Comparison of ENCODE assay signal across 16 cellular contexts in the genomic region with DNA sequence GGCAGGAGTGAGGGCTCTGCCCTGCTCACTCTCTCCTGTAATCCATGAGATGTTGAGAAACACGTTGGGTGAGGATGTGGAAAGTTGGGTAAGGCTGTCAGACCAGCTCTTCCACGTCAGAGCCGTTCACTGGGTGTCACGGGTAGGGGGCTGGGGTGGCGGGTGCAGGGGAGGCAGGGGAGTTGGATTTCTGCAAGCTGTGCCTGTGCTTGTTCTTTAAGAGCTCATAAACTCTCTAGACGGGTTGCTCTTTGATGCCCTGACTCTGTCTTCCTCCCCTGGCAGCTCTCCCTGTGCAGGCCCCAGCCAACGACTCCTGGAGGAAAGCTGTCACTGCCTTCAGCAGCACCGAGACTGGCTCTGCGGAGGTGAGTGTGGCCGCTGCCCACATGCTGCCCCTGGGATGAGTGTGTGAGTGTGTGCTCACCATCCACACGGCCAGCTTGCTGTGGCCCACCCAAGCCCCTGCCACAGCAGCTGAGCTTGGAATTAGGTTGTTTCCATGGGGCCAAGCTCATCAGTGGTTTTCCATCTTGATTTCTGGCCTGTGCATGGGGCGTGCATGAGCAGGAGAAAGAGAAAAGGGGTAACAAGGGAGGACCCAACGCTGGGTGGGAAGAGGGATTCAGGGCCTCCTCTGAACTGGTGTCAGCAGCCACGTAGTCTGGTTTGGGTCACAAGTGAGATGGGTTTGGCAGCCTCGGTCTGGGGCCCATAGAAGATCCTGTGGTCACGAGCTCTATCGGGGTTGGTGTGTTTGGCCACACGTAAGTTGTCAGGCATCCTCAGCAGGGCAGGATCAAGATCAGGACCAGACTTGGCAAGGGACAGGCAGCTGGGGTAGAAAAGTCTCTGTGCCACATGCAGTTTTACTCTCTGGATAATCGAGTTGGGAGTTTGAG. TPM values are rescaled to one million over a fixed set of nuclear protein-coding genes. Genes with fewer than 3 reads are reported as not detected.
DNase-seq lines count a peak whose midpoint lies in the region; ATAC-seq, FAIRE-seq and TF ChIP-seq lines count a peak whose summit lies in the region.
"Had no signal": no experiment of that assay in that cellular context is flagged by ENCODE, and none has a peak within 500 bp of the region (broad histone marks: within the 10 kb centered on the region; RNA-seq: fewer than 3 reads in every experiment).

No MANE protein-coding gene starts in this region.

- ATAC-seq in natural killer cell treated with Interleukin-12 subunit alpha and Interleukin-12 subunit beta and Interleukin-15 and Interleukin-18, amount 100 ng/mL, for 72 hours, result no peak
- ATAC-seq in natural killer cell, result no peak
- ATAC-seq in naive B cell (ENCODE audit: low read depth in 2 of 2), result no peak
- ATAC-seq in GM18520 (IDR thresholded peaks at IDR 0.05; ENCODE audit: unreplicated experiment), result no peak

- peak; percentile 13 for DNase-seq in natural killer cell treated with Interleukin-12 subunit alpha and Interleukin-12 subunit beta and Interleukin-15 and Interleukin-18, amount 100 ng/mL, for 72 hours (ENCODE audit: low spot score)
- DNase-seq in natural killer cell, result no peak
- peak; percentile 70 for DNase-seq in epithelial cell of esophagus (ENCODE audit: low read depth)
- no peak for DNase-seq in naive B cell
- no peak for DNase-seq in foreskin melanocyte
- no peak for DNase-seq in GM12892 (ENCODE audit: insufficient read length)
- DNase-seq in NCI-H1048 (lab: John Stamatoyannopoulos, UW), result no peak
- DNase-seq: activated CD4-positive, CD25-positive, alpha-beta regulatory T cell treated with anti-CD3 and anti-CD28 coated beads, Interleukin-2, amount 50 U/mL, for 72 hours; COR-L47; HFFc6; ovary; spleen; stimulated activated naive CD4-positive, alpha-beta T cell treated with Interleukin-2 at 50 U/mL for 16 hours had no signal

- TF ChIP-seq CTCF in natural killer cell (IDR thresholded peaks at IDR 0.05) (no peak), epithelial cell of esophagus (IDR thresholded peaks at IDR 0.05; ENCODE audit: insufficient read depth, low read depth, low read length, missing control alignments) (no peak)

- TF ChIP-seq POLR2A in GM12892 (IDR thresholded peaks at IDR 0.05; ENCODE audit: low read depth, low read length), result no peak

- no peak overlapping the region for H3K27ac Mint-ChIP-seq in natural killer cell treated with Interleukin-12 subunit alpha and Interleukin-12 subunit beta and Interleukin-15 and Interleukin-18, amount 100 ng/mL, for 72 hours
- H3K27ac Mint-ChIP-seq in natural killer cell (peak overlapping the region in 1 of 2 donors; percentile 19), naive B cell (peak overlapping the region in 4 of 6 donors; percentile 41 to 81 (median 52))
- H3K27ac Mint-ChIP-seq: activated naive CD4-positive, alpha-beta T cell treated with anti-CD3 and anti-CD28 coated beads, Interleukin-2, amount 50 U/mL, for 24 hours; HFFc6 had no signal

- intact Hi-C loops in natural killer cell (cut with micrococcal nuclease), result no loop called here

- H3K4me3 ChIP-seq in epithelial cell of esophagus (ENCODE audit: low read length), result no peak overlapping the region
- H3K4me3 ChIP-seq: ovary, spleen had no signal

- H3K4me3 Mint-ChIP-seq in natural killer cell treated with Interleukin-12 subunit alpha and Interleukin-12 subunit beta and Interleukin-15 and Interleukin-18, amount 100 ng/mL, for 72 hours, result no peak overlapping the region
- H3K4me3 Mint-ChIP-seq in natural killer cell (no peak overlapping the region), naive B cell (no peak overlapping the region)
- H3K4me3 Mint-ChIP-seq: activated naive CD4-positive, alpha-beta T cell treated with anti-CD3 and anti-CD28 coated beads, Interleukin-2, amount 50 U/mL, for 24 hours; HFFc6 had no signal

- FAIRE-seq in GM12892 (lab: Jason Lieb, UNC), result no peak
- FAIRE-seq: endothelial cell of umbilical vein had no signal

- no peaks in the 10 kb centered on the region for H3K9me3 Mint-ChIP-seq in natural killer cell treated with Interleukin-12 subunit alpha and Interleukin-12 subunit beta and Interleukin-15 and Interleukin-18, amount 100 ng/mL, for 72 hours
- no peaks in the 10 kb centered on the region for H3K9me3 Mint-ChIP-seq in natural killer cell
- H3K9me3 Mint-ChIP-seq in naive B cell, result no peaks in the 10 kb centered on the region
- H3K9me3 Mint-ChIP-seq: activated naive CD4-positive, alpha-beta T cell treated with anti-CD3 and anti-CD28 coated beads, Interleukin-2, amount 50 U/mL, for 24 hours; HFFc6 had no signal

- no peaks in the 10 kb centered on the region for H3K27me3 Mint-ChIP-seq in natural killer cell treated with Interleukin-12 subunit alpha and Interleukin-12 subunit beta and Interleukin-15 and Interleukin-18, amount 100 ng/mL, for 72 hours
- H3K27me3 Mint-ChIP-seq in natural killer cell (ENCODE audit: low read depth in 2 of 2) (no peaks in the 10 kb centered on the region), naive B cell (no peaks in the 10 kb centered on the region)
- H3K27me3 Mint-ChIP-seq: activated naive CD4-positive, alpha-beta T cell treated with anti-CD3 and anti-CD28 coated beads, Interleukin-2, amount 50 U/mL, for 24 hours had no signal

- H3K4me1 Mint-ChIP-seq in natural killer cell treated with Interleukin-12 subunit alpha and Interleukin-12 subunit beta and Interleukin-15 and Interleukin-18, amount 100 ng/mL, for 72 hours (ENCODE audit: low read depth in 2 of 2), result peaks cover 0 to 3% of the 10 kb centered on the region in 2 donors
- H3K4me1 Mint-ChIP-seq in natural killer cell (peaks cover 0 to 9% of the 10 kb centered on the region in 2 donors), naive B cell (peaks cover 4 to 10% (median 8%) of the 10 kb centered on the region in 3 donors)
- H3K4me1 Mint-ChIP-seq: activated naive CD4-positive, alpha-beta T cell treated with anti-CD3 and anti-CD28 coated beads, Interleukin-2, amount 50 U/mL, for 24 hours had no signal

- peaks cover 6% of the 10 kb centered on the region for H3K36me3 Mint-ChIP-seq in natural killer cell treated with Interleukin-12 subunit alpha and Interleukin-12 subunit beta and Interleukin-15 and Interleukin-18, amount 100 ng/mL, for 72 hours
- peaks cover 8% of the 10 kb centered on the region for H3K36me3 Mint-ChIP-seq in natural killer cell
- peaks cover 10 to 21% of the 10 kb centered on the region in 2 donors for H3K36me3 Mint-ChIP-seq in naive B cell

RNA-seq across cellular contexts. Expression of a gene that starts 21.0 kb away (rescaled TPM):
- 10 to 100 TPM; 30.5 to 53.4 TPM for total RNA-seq in natural killer cell treated with Interleukin-12 subunit alpha and Interleukin-12 subunit beta and Interleukin-15 and Interleukin-18, amount 100 ng/mL, for 72 hours
- 10 to 100 TPM; 35.5 to 38.8 (median 36.3) TPM for total RNA-seq in natural killer cell
- 1 to 10 TPM in 5 of 6 donors, under 1 TPM in 1; 0.75 to 7.4 (median 3.7) TPM for polyA plus RNA-seq in naive B cell (ENCODE audit: low read depth in 6 of 6)
- polyA plus RNA-seq in GM12892 (2012; ENCODE audit: missing spikeins), result 12.8 TPM

RNA-seq across cellular contexts. Expression of a gene that starts 49.4 kb away (rescaled TPM):
- 10 to 100 TPM; 24.9 to 37.4 TPM for total RNA-seq in natural killer cell treated with Interleukin-12 subunit alpha and Interleukin-12 subunit beta and Interleukin-15 and Interleukin-18, amount 100 ng/mL, for 72 hours
- total RNA-seq in natural killer cell, result 10 to 100 TPM; 29.9 to 35.2 (median 30.2) TPM
- polyA plus RNA-seq in naive B cell (ENCODE audit: low read depth in 6 of 6), result 10 to 100 TPM; 16.8 to 30.6 (median 21.3) TPM
- polyA plus RNA-seq in GM12892 (2012; ENCODE audit: missing spikeins), result 10.8 TPM

Comparison
In these comparisons a context has a peak if more than half of its experiments do, and no peak if none do; other contexts are left out.
1. DNase-seq: peak in natural killer cell treated with Interleukin-12 subunit alpha and Interleukin-12 subunit beta and Interleukin-15 and Interleukin-18, amount 100 ng/mL, for 72 hours (single experiment) and epithelial cell of esophagus (single experiment); none in natural killer cell (single experiment), naive B cell (single experiment), foreskin melanocyte (single experiment), GM12892 (single experiment) and NCI-H1048 (single experiment).
2. H3K27ac Mint-ChIP-seq: peak in naive B cell (4 of 6); none in natural killer cell treated with Interleukin-12 subunit alpha and Interleukin-12 subunit beta and Interleukin-15 and Interleukin-18, amount 100 ng/mL, for 72 hours (0 of 2).